11 cellular contexts compared by ENCODE assay signal in the genomic region with DNA sequence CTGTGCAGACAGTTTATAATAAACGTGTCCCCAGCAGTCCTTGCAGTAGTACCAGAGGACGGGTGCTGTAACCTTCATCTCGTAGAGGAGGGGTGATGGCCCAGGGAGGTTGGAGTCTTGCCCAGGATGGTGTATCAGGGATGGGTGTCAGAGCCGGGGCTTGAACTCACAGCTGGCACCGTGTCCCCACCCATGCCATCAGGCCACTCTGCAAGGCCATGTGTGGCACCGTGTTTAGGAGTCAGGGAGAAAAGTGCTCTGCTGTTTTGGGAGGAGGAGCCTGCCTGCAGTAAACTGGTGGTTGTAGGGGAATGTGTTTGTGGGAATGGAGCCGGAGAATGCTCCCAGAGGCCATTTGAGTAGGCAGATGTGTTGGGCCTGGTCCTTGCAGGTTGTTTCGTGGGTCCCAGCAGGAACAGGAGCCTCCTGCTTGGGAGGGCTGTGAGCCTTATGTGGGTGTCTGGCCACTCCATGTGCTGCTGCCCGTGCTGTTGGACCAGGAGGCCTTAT. TPM values are rescaled to one million over a fixed set of nuclear protein-coding genes. Genes with fewer than 3 reads are reported as not detected.
DNase-seq lines count a peak whose midpoint lies in the region; ATAC-seq and TF ChIP-seq lines count a peak whose summit lies in the region.
"Had no signal": no experiment of that assay in that cellular context is flagged by ENCODE, and none has a peak within 500 bp of the region (broad histone marks: within the 10 kb centered on the region; RNA-seq: fewer than 3 reads in every experiment).

No MANE protein-coding gene starts in this region.

- POLR2A ChIA-PET in WTC11 (lab: Charles Lee): interaction anchor here (1.5 to 3.2 kb wide), 2 partner anchors 12 to 19 kb away, joined by 3 to 16 read pairs; no protein-coding TSS in a partner anchor

- peaks cover 5% of the 10 kb centered on the region for H3K27me3 ChIP-seq in skeletal muscle satellite cell (ENCODE audit: control insufficient read depth, insufficient read depth, low read length)
- H3K27me3 ChIP-seq in left lung: peaks cover 0 to 24% of the 10 kb centered on the region in 2 donors

- H3K36me3 ChIP-seq in skeletal muscle satellite cell (ENCODE audit: insufficient read depth, low read length) (no peaks in the 10 kb centered on the region), left lung (peaks cover 0 to 6% of the 10 kb centered on the region in 2 donors)
- H3K36me3 ChIP-seq: neutrophil had no signal

- TF ChIP-seq CTCF in WTC11 (IDR thresholded peaks at IDR 0.05) (no peak), fibroblast of the aortic adventitia (IDR thresholded peaks at IDR 0.05; ENCODE audit: insufficient read depth, low read length) (no peak), left lung (IDR thresholded peaks at IDR 0.05) (no peak)

- intact Hi-C loops in left lung (cut with DNase I): no loop called here

- H3K4me3 Mint-ChIP-seq in WTC11: peak overlapping the region; percentile 64

- H3K27ac ChIP-seq in left lung: no peak overlapping the region
- H3K27ac ChIP-seq: 22Rv1, neutrophil had no signal

- H3K9me3 ChIP-seq in skeletal muscle satellite cell (replicated peaks; ENCODE audit: low read length) (no peaks in the 10 kb centered on the region), left lung (no peaks in the 10 kb centered on the region)
- H3K9me3 ChIP-seq: neutrophil had no signal

- no peak for ATAC-seq in WTC11
- no peak for ATAC-seq in left lung

- peak overlapping the region; percentile 92 for H3K4me2 ChIP-seq in skeletal muscle satellite cell (ENCODE audit: low read length)

- DNase-seq in DMS 273 (lab: John Stamatoyannopoulos, UW; ENCODE audit: unreplicated experiment): peak; percentile 20
- DNase-seq in DMS 273 treated with DMSO at 0.1 percent for 48 hours (lab: John Stamatoyannopoulos, UW): no peak
- DNase-seq in WTC11 (ENCODE audit: low spot score): no peak
- DNase-seq in fibroblast of the aortic adventitia (ENCODE audit: low read depth): peak; percentile 27
- DNase-seq in cerebellar cortex (ENCODE audit: low spot score): no peak
- no peak for DNase-seq in left lung
- no peak for DNase-seq in pons (ENCODE audit: low spot score)
- DNase-seq: NCI-H510A treated with DMSO at 0.1 percent for 48 hours had no signal

- no peaks in the 10 kb centered on the region for H3K9me3 Mint-ChIP-seq in WTC11

- peak overlapping the region; percentile 17 for H3K9ac ChIP-seq in skeletal muscle satellite cell (ENCODE audit: low read depth, low read length)

- peaks cover 33% of the 10 kb centered on the region for H3K4me1 Mint-ChIP-seq in WTC11

- H3K4me1 ChIP-seq in skeletal muscle satellite cell (ENCODE audit: control insufficient read depth, insufficient read depth, low read length): peaks cover 37% of the 10 kb centered on the region
- H3K4me1 ChIP-seq in left lung: peaks cover 11 to 59% of the 10 kb centered on the region in 2 donors

- H3K36me3 Mint-ChIP-seq in WTC11: peaks cover 9% of the 10 kb centered on the region; the same call in 1 of the 2 replicates

- H3K27ac Mint-ChIP-seq in WTC11: no peak overlapping the region

- H3K27me3 Mint-ChIP-seq in WTC11 (ENCODE audit: low read depth): peaks cover 46% of the 10 kb centered on the region

- CTCF ChIA-PET in WTC11 (lab: Charles Lee): interaction anchor here (1.5 to 4.1 kb wide), 5 partner anchors 16 to 118 kb away, joined by 5 to 47 read pairs (median 11); partner anchors contain the start of genes TTC19 and ZSWIM7

- peak overlapping the region; percentile 89 for H3K4me3 ChIP-seq in fibroblast of the aortic adventitia (ENCODE audit: low read depth, low read length)
- peak overlapping the region; percentile 74 for H3K4me3 ChIP-seq in skeletal muscle satellite cell (ENCODE audit: low read length)
- peak overlapping the region in 1 of 2 donors; percentile 57 for H3K4me3 ChIP-seq in left lung

TF ChIP-seq in WTC11, 78 proteins besides CTCF, POLR2A, EP300 and RAD21 (continues in another document):
- TF ChIP-seq RORB (CRISPR knock-in tag; IDR thresholded peaks at IDR 0.05) (no peak), E2F1 (CRISPR knock-in tag; IDR thresholded peaks at IDR 0.05) (no peak), PREB (CRISPR knock-in tag; IDR thresholded peaks at IDR 0.05; ENCODE audit: borderline replicate concordance) (no peak), IRF2 (CRISPR knock-in tag; IDR thresholded peaks at IDR 0.05; ENCODE audit: borderline replicate concordance, low read depth) (no peak), E2F4 (CRISPR knock-in tag; IDR thresholded peaks at IDR 0.05; ENCODE audit: borderline replicate concordance, low read depth) (no peak), ZBTB21 (CRISPR knock-in tag; IDR thresholded peaks at IDR 0.05; ENCODE audit: borderline replicate concordance) (no peak), NFE2L1 (CRISPR knock-in tag; IDR thresholded peaks at IDR 0.05) (no peak)
- TF ChIP-seq, protein P1, sequence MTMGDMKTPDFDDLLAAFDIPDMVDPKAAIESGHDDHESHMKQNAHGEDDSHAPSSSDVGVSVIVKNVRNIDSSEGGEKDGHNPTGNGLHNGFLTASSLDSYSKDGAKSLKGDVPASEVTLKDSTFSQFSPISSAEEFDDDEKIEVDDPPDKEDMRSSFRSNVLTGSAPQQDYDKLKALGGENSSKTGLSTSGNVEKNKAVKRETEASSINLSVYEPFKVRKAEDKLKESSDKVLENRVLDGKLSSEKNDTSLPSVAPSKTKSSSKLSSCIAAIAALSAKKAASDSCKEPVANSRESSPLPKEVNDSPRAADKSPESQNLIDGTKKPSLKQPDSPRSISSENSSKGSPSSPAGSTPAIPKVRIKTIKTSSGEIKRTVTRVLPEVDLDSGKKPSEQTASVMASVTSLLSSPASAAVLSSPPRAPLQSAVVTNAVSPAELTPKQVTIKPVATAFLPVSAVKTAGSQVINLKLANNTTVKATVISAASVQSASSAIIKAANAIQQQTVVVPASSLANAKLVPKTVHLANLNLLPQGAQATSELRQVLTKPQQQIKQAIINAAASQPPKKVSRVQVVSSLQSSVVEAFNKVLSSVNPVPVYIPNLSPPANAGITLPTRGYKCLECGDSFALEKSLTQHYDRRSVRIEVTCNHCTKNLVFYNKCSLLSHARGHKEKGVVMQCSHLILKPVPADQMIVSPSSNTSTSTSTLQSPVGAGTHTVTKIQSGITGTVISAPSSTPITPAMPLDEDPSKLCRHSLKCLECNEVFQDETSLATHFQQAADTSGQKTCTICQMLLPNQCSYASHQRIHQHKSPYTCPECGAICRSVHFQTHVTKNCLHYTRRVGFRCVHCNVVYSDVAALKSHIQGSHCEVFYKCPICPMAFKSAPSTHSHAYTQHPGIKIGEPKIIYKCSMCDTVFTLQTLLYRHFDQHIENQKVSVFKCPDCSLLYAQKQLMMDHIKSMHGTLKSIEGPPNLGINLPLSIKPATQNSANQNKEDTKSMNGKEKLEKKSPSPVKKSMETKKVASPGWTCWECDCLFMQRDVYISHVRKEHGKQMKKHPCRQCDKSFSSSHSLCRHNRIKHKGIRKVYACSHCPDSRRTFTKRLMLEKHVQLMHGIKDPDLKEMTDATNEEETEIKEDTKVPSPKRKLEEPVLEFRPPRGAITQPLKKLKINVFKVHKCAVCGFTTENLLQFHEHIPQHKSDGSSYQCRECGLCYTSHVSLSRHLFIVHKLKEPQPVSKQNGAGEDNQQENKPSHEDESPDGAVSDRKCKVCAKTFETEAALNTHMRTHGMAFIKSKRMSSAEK (CRISPR knock-in tag; IDR thresholded peaks at IDR 0.05; ENCODE audit: borderline replicate concordance): no peak

RNA-seq across cellular contexts. Expression of gene ADORA2B, which starts 1.7 kb away (rescaled TPM):
- total RNA-seq in WTC11 (2021): 4.2 to 5.1 TPM (median 4.9 TPM) in 3 replicates
- 0.90 and 19.3 TPM in 2 replicates for total RNA-seq in fibroblast of the aortic adventitia (ENCODE audit: low replicate concordance)
- total RNA-seq in skeletal muscle satellite cell (2012; rRNA removed): 15.5 and 22.9 TPM in 2 replicates
- 10 to 100 TPM in 1 of 2 donors, 1 to 10 TPM in 1; 5.2 to 12.2 TPM for total RNA-seq in left lung

RNA-seq across cellular contexts. Expression of gene ZSWIM7, which starts 52.8 kb away (rescaled TPM):
- total RNA-seq in WTC11 (2021) (41.1 to 41.7 TPM (median 41.3 TPM) in 3 replicates), fibroblast of the aortic adventitia (ENCODE audit: low replicate concordance) (17.3 and 26.2 TPM in 2 replicates), left lung (10 to 100 TPM; 22.6 to 26.7 TPM)
- total RNA-seq in skeletal muscle satellite cell (2012; rRNA removed): 7.0 and 9.9 TPM in 2 replicates

RNA-seq across cellular contexts. Expression of gene TTC19, which starts 53.0 kb away (rescaled TPM):
- 55.3 to 60.0 TPM (median 58.0 TPM) in 3 replicates for total RNA-seq in WTC11 (2021)
- 21.4 and 52.0 TPM in 2 replicates for total RNA-seq in fibroblast of the aortic adventitia (ENCODE audit: low replicate concordance)
- 23.3 and 28.8 TPM in 2 replicates for total RNA-seq in skeletal muscle satellite cell (2012; rRNA removed)
- total RNA-seq in left lung: 10 to 100 TPM; 31.6 to 34.0 TPM

Comparison
In these comparisons a context has a peak if more than half of its experiments do, and no peak if none do; other contexts are left out.
1. DNase-seq: peak in DMS 273 (single experiment) and fibroblast of the aortic adventitia (single experiment); none in DMS 273 treated with DMSO at 0.1 percent for 48 hours (single experiment), WTC11 (single experiment), cerebellar cortex (single experiment), left lung (0 of 2) and pons (single experiment).